Comparison of ENCODE assay signal across 1 cellular context in the genomic region with DNA sequence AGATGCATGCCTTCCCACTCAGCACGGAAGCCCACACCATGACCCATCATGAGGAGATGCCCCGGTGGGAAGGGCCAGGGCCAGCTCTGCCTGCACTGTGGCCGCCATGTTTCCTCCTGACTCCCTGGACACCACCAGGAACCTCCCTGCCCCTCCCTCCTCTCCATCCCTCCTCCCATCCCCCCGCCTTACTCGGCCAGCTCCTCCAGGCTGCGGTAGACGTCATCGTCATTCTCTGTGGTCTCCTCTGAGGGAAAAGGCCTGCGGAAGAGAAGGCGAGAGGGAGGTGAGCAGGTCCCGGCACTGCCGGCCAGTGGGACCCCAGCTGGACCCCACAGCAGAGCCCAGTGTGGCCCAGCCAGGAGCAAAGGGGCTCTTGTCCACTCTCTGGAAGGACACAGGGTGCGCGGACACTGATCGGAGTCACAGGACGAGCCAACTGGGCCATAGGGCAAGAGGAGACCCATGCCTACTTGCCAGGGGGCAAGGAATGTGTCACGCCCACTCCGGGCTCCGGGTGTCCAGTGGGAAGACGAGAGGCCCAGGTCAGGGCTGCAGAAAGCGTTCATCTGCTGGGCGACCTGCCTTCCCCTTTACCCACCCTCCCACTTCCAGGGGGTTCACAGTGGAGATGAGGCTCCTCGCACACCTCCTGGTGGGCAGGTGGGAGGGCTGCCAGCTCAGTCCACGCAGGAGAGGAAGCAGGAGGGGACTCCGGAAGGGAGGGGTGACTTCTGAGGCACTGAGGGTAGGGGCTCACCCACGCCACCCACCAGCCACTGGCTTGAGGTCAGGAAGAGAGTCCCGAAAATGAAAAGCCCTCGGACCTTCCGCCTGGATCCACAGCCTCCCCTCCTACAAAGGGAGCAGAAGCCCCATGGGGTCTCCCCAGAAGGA.
TF ChIP-seq lines count a peak whose summit lies in the region.

No MANE protein-coding gene starts in this region.

TF ChIP-seq in H1, 55 proteins besides CTCF, POLR2A, EP300 and RAD21:
- TF ChIP-seq ATF2 (IDR thresholded peaks at IDR 0.05; ENCODE audit: low read length) (no peak), NRF1 (IDR thresholded peaks at IDR 0.05; ENCODE audit: low read depth, low read length) (no peak), KDM4A (IDR thresholded peaks at IDR 0.05; ENCODE audit: low read depth, low read length, severe bottlenecking) (no peak)
